8 cellular contexts compared by ENCODE assay signal in the genomic region with DNA sequence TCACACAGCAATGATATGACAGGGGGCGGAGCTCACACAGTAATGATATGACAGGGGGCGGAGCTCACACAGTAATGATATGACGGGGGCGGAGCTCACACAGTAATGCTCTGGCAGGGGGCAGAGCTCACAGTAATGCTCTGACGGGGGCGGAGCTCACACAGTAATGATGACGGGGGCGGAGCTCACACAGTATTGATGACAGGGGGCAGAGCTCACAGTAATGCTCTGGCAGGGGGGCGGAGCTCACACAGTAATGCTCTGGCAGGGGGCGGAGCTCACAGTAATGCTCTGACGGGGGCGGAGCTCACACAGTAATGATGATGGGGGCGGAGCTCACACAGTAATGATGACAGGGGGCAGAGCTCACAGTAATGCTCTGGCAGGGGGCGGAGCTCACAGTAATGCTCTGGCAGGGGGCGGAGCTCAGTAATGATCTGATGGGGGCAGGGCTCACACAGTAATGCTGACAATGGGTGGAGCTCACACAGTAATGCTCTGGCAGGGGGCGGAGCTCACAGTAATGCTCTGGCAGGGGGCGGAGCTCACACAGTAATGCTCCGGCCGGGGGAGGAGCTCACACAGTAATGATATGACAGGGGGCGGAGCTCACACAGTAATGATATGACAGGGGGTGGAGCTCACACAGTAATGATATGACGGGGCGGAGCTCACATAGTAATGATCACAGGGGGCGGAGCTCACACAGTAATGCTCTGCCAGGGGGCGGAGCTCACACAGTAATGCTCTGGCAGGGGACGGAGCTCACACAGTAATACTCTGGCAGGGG. TPM values are rescaled to one million over a fixed set of nuclear protein-coding genes. Genes with fewer than 3 reads are reported as not detected.
DNase-seq lines count a peak whose midpoint lies in the region; ATAC-seq and TF ChIP-seq lines count a peak whose summit lies in the region.
"Not testable (repeated sequence)": the region's sequence is repeated elsewhere in the genome, so short reads cannot be mapped to it uniquely, and the experiment has no call there.

No MANE protein-coding gene starts in this region.

- intact Hi-C loops in CD8-positive, alpha-beta T cell (cut with DNase I, micrococcal nuclease); activated CD4-positive, alpha-beta memory T cell treated with anti-CD3 and anti-CD28 coated beads for 36 hours (cut with micrococcal nuclease); naive thymus-derived CD4-positive, alpha-beta T cell (cut with micrococcal nuclease): not testable (repeated sequence)

- CTCF ChIA-PET in CD8-positive, alpha-beta T cell (lab: Charles Lee); naive thymus-derived CD4-positive, alpha-beta T cell (lab: Charles Lee): not testable (repeated sequence)
- CTCF ChIA-PET in activated CD4-positive, alpha-beta memory T cell treated with anti-CD3 and anti-CD28 coated beads for 36 hours (lab: Charles Lee): interaction anchor here (0.7 to 1.2 kb wide), 2 partner anchors 102 to 112 kb away, joined by 3 read pairs; no protein-coding TSS in a partner anchor

- POLR2A ChIA-PET in CD8-positive, alpha-beta T cell (lab: Charles Lee); activated CD4-positive, alpha-beta memory T cell treated with anti-CD3 and anti-CD28 coated beads for 36 hours (lab: Charles Lee); naive thymus-derived CD4-positive, alpha-beta T cell (lab: Charles Lee): not testable (repeated sequence)

- H3K4me3 Mint-ChIP-seq in CD8-positive, alpha-beta T cell; activated CD4-positive, alpha-beta memory T cell treated with anti-CD3 and anti-CD28 coated beads for 36 hours; naive thymus-derived CD4-positive, alpha-beta T cell: not testable (repeated sequence)

- TF ChIP-seq CTCF in CD8-positive, alpha-beta T cell (IDR thresholded peaks at IDR 0.05); RWPE2 (IDR thresholded peaks at IDR 0.05; ENCODE audit: poor library complexity, severe bottlenecking); fibroblast of mammary gland (conservative IDR thresholded peaks at IDR 0.05; ENCODE audit: control insufficient read depth, insufficient read depth, low read depth, low read length): not testable (repeated sequence)

- not testable (repeated sequence) for H3K36me3 ChIP-seq in CD8-positive, alpha-beta T cell (ENCODE audit: insufficient read depth, low read length); RWPE2 (ENCODE audit: low read depth)
- peaks cover 0 to 17% (median 0%) of the 10 kb centered on the region in 3 experiments for H3K36me3 ChIP-seq in naive thymus-derived CD4-positive, alpha-beta T cell (ENCODE audit: control insufficient read depth in 2 of 3, insufficient read depth in 3 of 3, low read length in 3 of 3)

- H3K36me3 Mint-ChIP-seq in CD8-positive, alpha-beta T cell: peaks cover 43% of the 10 kb centered on the region
- peaks cover 42% of the 10 kb centered on the region for H3K36me3 Mint-ChIP-seq in activated CD4-positive, alpha-beta memory T cell treated with anti-CD3 and anti-CD28 coated beads for 36 hours
- H3K36me3 Mint-ChIP-seq in naive thymus-derived CD4-positive, alpha-beta T cell: peaks cover 5 to 38% (median 22%) of the 10 kb centered on the region in 5 donors

- H3K27ac ChIP-seq in CD8-positive, alpha-beta T cell (ENCODE audit: low read depth, low read length); RWPE2 (ENCODE audit: poor library complexity, severe bottlenecking); naive thymus-derived CD4-positive, alpha-beta T cell (ENCODE audit: low read depth, low read length): not testable (repeated sequence)

- not testable (repeated sequence) for H3K4me3 ChIP-seq in CD8-positive, alpha-beta T cell (ENCODE audit: low read depth, low read length); RWPE2 (ENCODE audit: severe bottlenecking); fibroblast of mammary gland (ENCODE audit: control insufficient read depth, low read depth, low read length); naive thymus-derived CD4-positive, alpha-beta T cell (ENCODE audit: low read length)

- H3K27me3 ChIP-seq in CD8-positive, alpha-beta T cell (ENCODE audit: insufficient read depth, low read length); RWPE2 (ENCODE audit: insufficient read depth, poor library complexity, severe bottlenecking); naive thymus-derived CD4-positive, alpha-beta T cell (ENCODE audit: control insufficient read depth in 2 of 2, insufficient read depth in 2 of 2, low read length in 2 of 2): not testable (repeated sequence)

- not testable (repeated sequence) for H3K27ac Mint-ChIP-seq in CD8-positive, alpha-beta T cell; activated CD4-positive, alpha-beta memory T cell treated with anti-CD3 and anti-CD28 coated beads for 36 hours
- peak overlapping the region in 5 of 9 donors; percentile 18 to 85 (median 49) for H3K27ac Mint-ChIP-seq in naive thymus-derived CD4-positive, alpha-beta T cell

- ATAC-seq in CD8-positive, alpha-beta T cell: peak; percentile 55
- peak; percentile 38; the same call in 1 of the 3 replicates for ATAC-seq in RWPE2 (ENCODE audit: low read depth)
- ATAC-seq in naive thymus-derived CD4-positive, alpha-beta T cell: peak; percentile 41

- H3K27me3 Mint-ChIP-seq in CD8-positive, alpha-beta T cell (ENCODE audit: low read depth); activated CD4-positive, alpha-beta memory T cell treated with anti-CD3 and anti-CD28 coated beads for 36 hours; naive thymus-derived CD4-positive, alpha-beta T cell: not testable (repeated sequence)

- H3K4me1 Mint-ChIP-seq in CD8-positive, alpha-beta T cell (ENCODE audit: low read depth): not testable (repeated sequence)
- peaks cover 10% of the 10 kb centered on the region for H3K4me1 Mint-ChIP-seq in activated CD4-positive, alpha-beta memory T cell treated with anti-CD3 and anti-CD28 coated beads for 36 hours (ENCODE audit: low read depth)
- peaks cover 0 to 15% (median 11%) of the 10 kb centered on the region in 7 donors for H3K4me1 Mint-ChIP-seq in naive thymus-derived CD4-positive, alpha-beta T cell

- H3K4me1 ChIP-seq in CD8-positive, alpha-beta T cell (ENCODE audit: insufficient read depth, low read length); RWPE2 (ENCODE audit: insufficient read depth, poor library complexity, severe bottlenecking); naive thymus-derived CD4-positive, alpha-beta T cell (ENCODE audit: control insufficient read depth in 2 of 2, insufficient read depth in 2 of 2, low read length in 2 of 2): not testable (repeated sequence)

- peak in 2 of 7 experiments; percentile 20 to 54 for DNase-seq in CD8-positive, alpha-beta T cell
- DNase-seq in HS-5 (ENCODE audit: low read depth) (peak; percentile 4), fibroblast of mammary gland (ENCODE audit: low read depth) (peak; percentile 28)
- not testable (repeated sequence) for DNase-seq in RWPE2 (ENCODE audit: low spot score)
- DNase-seq in activated CD4-positive, alpha-beta memory T cell treated with anti-CD3 and anti-CD28 coated beads for 36 hours: peak; percentile 56
- peak; percentile 44 for DNase-seq in activated naive CD4-positive, alpha-beta T cell treated with anti-CD3 and anti-CD28 coated beads, Interleukin-2, amount 50 U/mL, for 16 hours
- DNase-seq in naive thymus-derived CD4-positive, alpha-beta T cell: peak in 6 of 9 donors; percentile 10 to 65 (median 36)
- peak; percentile 12 to 41 for DNase-seq in stimulated activated CD8-positive, alpha-beta memory T cell treated with anti-CD3 and anti-CD28 coated beads, Interleukin-2, amount 100 ng/mL, for 48 hours (ENCODE audit: low read depth in 2 of 2)

- not testable (repeated sequence) for H3K9me3 ChIP-seq in CD8-positive, alpha-beta T cell (ENCODE audit: low read length); RWPE2 (ENCODE audit: severe bottlenecking); naive thymus-derived CD4-positive, alpha-beta T cell (ENCODE audit: control insufficient read depth in 2 of 3, low read length in 3 of 3)

- H3K9me3 Mint-ChIP-seq in CD8-positive, alpha-beta T cell; activated CD4-positive, alpha-beta memory T cell treated with anti-CD3 and anti-CD28 coated beads for 36 hours; naive thymus-derived CD4-positive, alpha-beta T cell: not testable (repeated sequence)

RNA-seq across cellular contexts. Expression of gene TNK2, which starts 52.8 kb away (rescaled TPM):
- 100 to 1,000 TPM; 127 to 130 TPM for total RNA-seq in CD8-positive, alpha-beta T cell
- 10 to 100 TPM; 59.9 to 67.1 TPM for total RNA-seq in activated CD4-positive, alpha-beta memory T cell treated with anti-CD3 and anti-CD28 coated beads for 36 hours
- 100 to 1,000 TPM; 128 to 196 (median 188) TPM for total RNA-seq in naive thymus-derived CD4-positive, alpha-beta T cell
- polyA plus RNA-seq in naive thymus-derived CD4-positive, alpha-beta T cell: 1 to 10 TPM; 2.0 to 2.6 TPM
